19 cellular contexts compared by ENCODE assay signal in genomic region chr12:59329457-59329856, GRCh38.
"Had no signal": no experiment of that assay in that cellular context is flagged by ENCODE, and none has a peak within 500 bp of the region (broad histone marks: within the 10 kb centered on the region; RNA-seq: fewer than 3 reads in every experiment).

No MANE protein-coding gene starts in this region.

- H3K9me3 ChIP-seq: colonic mucosa, ovary, right lobe of liver, spleen had no signal

- H3K27me3 ChIP-seq: colonic mucosa, foreskin keratinocyte, ovary, right lobe of liver, spleen had no signal

- H3K36me3 ChIP-seq: colonic mucosa, neural progenitor cell, ovary, right lobe of liver, spleen had no signal

- H3K4me3 ChIP-seq: colonic mucosa, neural progenitor cell, ovary, right lobe of liver, spleen had no signal

- H3K27ac ChIP-seq: colonic mucosa, foreskin keratinocyte, neural progenitor cell, ovary, right lobe of liver, spleen had no signal

- H3K9ac ChIP-seq: neural progenitor cell had no signal

- ATAC-seq: foreskin keratinocyte; left lobe of liver; natural killer cell treated with Interleukin-12 subunit alpha and Interleukin-12 subunit beta and Interleukin-15 and Interleukin-18, amount 100 ng/mL, for 72 hours; right lobe of liver; stimulated activated naive B cell treated with anti-CD40 and anti-IgM and Interleukin-4, amounts not matched to agents 10 μg/mL and 1 μg/mL and 100 μg/mL, for 72 hours; stimulated activated naive CD8-positive, alpha-beta T cell treated with anti-CD3 and anti-CD28 coated beads, Interleukin-15, amount 100 ng/mL, for 72 hours had no signal

- H3K4me1 ChIP-seq: colonic mucosa, foreskin keratinocyte, neural progenitor cell, right lobe of liver, spleen had no signal

- DNase-seq: colonic mucosa; dermis blood vessel endothelial cell; erythroblast; islet precursor cell; midbrain; nucleus accumbens; ovary; right lobe of liver; spleen; stimulated activated CD4-positive, alpha-beta T cell treated with anti-CD3 and anti-CD28 coated beads, Interleukin-15, amount 100 ng/mL, for 24 hours; stimulated activated CD4-positive, alpha-beta T cell treated with anti-CD3 and anti-CD28 coated beads, Interleukin-1b, Interleukin-23, amount 100 ng/mL, for 48 hours; stimulated activated CD4-positive, alpha-beta T cell treated with anti-CD3 and anti-CD28 coated beads, Interleukin-4, amount 100 ng/mL, for 24 hours; stimulated activated naive B cell treated with anti-CD40 and anti-IgM and Interleukin-4, amounts not matched to agents 10 μg/mL and 1 μg/mL and 100 μg/mL, for 72 hours; stimulated activated naive CD8-positive, alpha-beta T cell treated with anti-CD3 and anti-CD28 coated beads, Interleukin-15, amount 100 ng/mL, for 72 hours; trophoblast cell had no signal
